Comparison of ENCODE assay signal across 9 cellular contexts in genomic region chr2:119387381-119388129, GRCh38. TPM values are rescaled to one million over a fixed set of nuclear protein-coding genes. Genes with fewer than 3 reads are reported as not detected.
DNase-seq lines count a peak whose midpoint lies in the region; ATAC-seq and TF ChIP-seq lines count a peak whose summit lies in the region.
"Had no signal": no experiment of that assay in that cellular context is flagged by ENCODE, and none has a peak within 500 bp of the region (broad histone marks: within the 10 kb centered on the region; RNA-seq: fewer than 3 reads in every experiment).

No MANE protein-coding gene starts in this region.

- H3K36me3 ChIP-seq in sigmoid colon, result no peaks in the 10 kb centered on the region

- TF ChIP-seq CTCF in GM12872 (IDR thresholded peaks at IDR 0.05; ENCODE audit: insufficient read depth, low read depth, low read length) (peak; percentile 40; the same call in 2 of the 3 replicates), sigmoid colon (IDR thresholded peaks at IDR 0.05) (no peak)

- TF ChIP-seq EP300 in sigmoid colon (IDR thresholded peaks at IDR 0.05), result no peak

- peak; percentile 75 for ATAC-seq in GM21423 (IDR thresholded peaks at IDR 0.05; ENCODE audit: unreplicated experiment)
- ATAC-seq in left cardiac atrium, result peak; percentile 86

- peaks cover 0 to 14% (median 7%) of the 10 kb centered on the region in 4 donors for H3K4me1 ChIP-seq in sigmoid colon

- no peaks in the 10 kb centered on the region for H3K27me3 ChIP-seq in sigmoid colon

- DNase-seq in HT-29 (ENCODE audit: low spot score), result peak; percentile 45
- peak; percentile 10 for DNase-seq in activated T-helper 9 cell treated with anti-CD3 and anti-CD28 coated beads, Interleukin-2, amount 50 U/mL, for 16 hours (ENCODE audit: low read depth)
- peak; percentile 78 for DNase-seq in left cardiac atrium
- DNase-seq in sigmoid colon, result peak; percentile 74
- no peak for DNase-seq in DMS114 treated with DMSO at 0.1 percent for 48 hours (lab: John Stamatoyannopoulos, UW; ENCODE audit: unreplicated experiment)
- DNase-seq in T-helper 9 cell, result no peak

- H3K9me3 ChIP-seq in sigmoid colon, result no peaks in the 10 kb centered on the region

- 30 to 47% methylated on average over 9 of the region's 9 CpGs for WGBS in sigmoid colon, 2 donors

- no peak overlapping the region for H3K4me3 ChIP-seq in sigmoid colon

- intact Hi-C loops in left cardiac atrium (cut with DNase I), result no loop called here
- intact Hi-C loops in sigmoid colon (cut with DNase I), result no loop called here

- TF ChIP-seq POLR2A in sigmoid colon (IDR thresholded peaks at IDR 0.05), result no peak

- peak overlapping the region in 3 of 4 donors; percentile 27 to 63 (median 52) for H3K27ac ChIP-seq in sigmoid colon

RNA-seq across cellular contexts. Expression of gene DBI, which starts 20.8 kb away (rescaled TPM):
- 152 and 179 TPM in 2 replicates for total RNA-seq in HT-29 (2014; rRNA removed; shearing (Covaris generic))
- total RNA-seq in left cardiac atrium, result 100 to 1,000 TPM; 172 to 227 TPM
- total RNA-seq in sigmoid colon, result 10 to 100 TPM; 49.5 to 92.4 (median 70.7) TPM
- polyA plus RNA-seq in sigmoid colon, result 1,000 to 10,000 TPM in 2 of 3 donors, 100 to 1,000 TPM in 1; 740 to 1,261 (median 1,072) TPM

RNA-seq across cellular contexts. Expression of gene C2orf76, which starts 20.9 kb away (rescaled TPM):
- 0.25 and 2.8 TPM in 2 replicates for total RNA-seq in HT-29 (2014; rRNA removed; shearing (Covaris generic))
- 10 to 100 TPM in 1 of 2 donors, 1 to 10 TPM in 1; 9.9 to 11.5 TPM for total RNA-seq in left cardiac atrium
- 10 to 100 TPM; 11.1 to 18.2 (median 16.9) TPM for total RNA-seq in sigmoid colon
- polyA plus RNA-seq in sigmoid colon, result 10 to 100 TPM; 12.8 to 26.4 (median 21.0) TPM

RNA-seq across cellular contexts. Expression of gene TMEM37, which starts 44.1 kb away (rescaled TPM):
- 0.70 and 2.1 TPM in 2 replicates for total RNA-seq in HT-29 (2014; rRNA removed; shearing (Covaris generic))
- 10 to 100 TPM in 1 of 2 donors, 1 to 10 TPM in 1; 6.1 to 16.4 TPM for total RNA-seq in left cardiac atrium
- 1 to 10 TPM in 3 of 4 donors, under 1 TPM in 1; 0.55 to 6.1 (median 2.6) TPM for total RNA-seq in sigmoid colon
- 10 to 100 TPM; 45.0 to 96.9 (median 69.7) TPM for polyA plus RNA-seq in sigmoid colon
- total RNA-seq: temporal lobe had no signal

Comparison
In these comparisons a context has a peak if more than half of its experiments do, and no peak if none do; other contexts are left out.
1. DNase-seq: peak in HT-29 (single experiment), activated T-helper 9 cell treated with anti-CD3 and anti-CD28 coated beads, Interleukin-2, amount 50 U/mL, for 16 hours (single experiment), left cardiac atrium (single experiment) and sigmoid colon (single experiment); none in DMS114 treated with DMSO at 0.1 percent for 48 hours (single experiment) and T-helper 9 cell (single experiment).